Comparison of ENCODE assay signal across 11 cellular contexts in the genomic region with DNA sequence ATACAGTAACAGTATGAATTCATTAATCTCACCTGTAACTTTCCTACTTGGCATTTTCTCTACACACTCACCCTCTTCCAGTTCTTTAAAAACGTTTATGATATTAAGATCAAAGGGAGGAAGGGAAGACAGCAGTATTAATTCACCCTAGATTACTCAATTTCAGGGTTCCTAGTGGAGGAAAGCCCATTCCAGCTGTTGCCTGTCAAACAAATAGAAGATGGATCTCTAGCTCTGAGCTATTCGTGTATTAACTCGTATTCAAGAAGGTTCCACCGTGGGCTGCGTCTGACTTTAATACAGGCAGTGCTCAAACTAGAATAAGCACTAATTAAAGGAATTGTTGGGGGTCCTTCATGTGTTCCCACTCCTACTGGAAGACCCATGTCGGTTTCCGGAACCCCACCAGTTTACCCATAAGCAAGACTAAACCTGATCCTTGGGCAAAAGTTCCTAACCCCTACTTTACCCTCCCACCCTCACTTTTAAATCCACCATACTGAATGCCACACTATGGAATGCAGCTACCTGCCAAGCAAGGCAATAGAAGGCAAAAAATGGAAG. TPM values are rescaled to one million over a fixed set of nuclear protein-coding genes. Genes with fewer than 3 reads are reported as not detected.
DNase-seq lines count a peak whose midpoint lies in the region; ATAC-seq and TF ChIP-seq lines count a peak whose summit lies in the region.
"Had no signal": no experiment of that assay in that cellular context is flagged by ENCODE, and none has a peak within 500 bp of the region (broad histone marks: within the 10 kb centered on the region; RNA-seq: fewer than 3 reads in every experiment).

No MANE protein-coding gene starts in this region.

- TF ChIP-seq CTCF in Calu3 (IDR thresholded peaks at IDR 0.05; ENCODE audit: unreplicated experiment) (no peak), HEK293 (tag by site-specific recombination; IDR thresholded peaks at IDR 0.05) (no peak), WTC11 (IDR thresholded peaks at IDR 0.05) (no peak)

- peaks cover 10% of the 10 kb centered on the region for H3K4me1 ChIP-seq in HEK293 (ENCODE audit: control insufficient read depth, insufficient read depth, low read length)

- H3K9me3 Mint-ChIP-seq in Calu3 (ENCODE audit: low read depth, unreplicated experiment) (no peaks in the 10 kb centered on the region), WTC11 (no peaks in the 10 kb centered on the region)

- H3K27ac Mint-ChIP-seq in Calu3 (ENCODE audit: unreplicated experiment) (peak overlapping the region; percentile 25), WTC11 (peak overlapping the region; percentile 80; the same call in 1 of the 2 replicates)

- intact Hi-C loops in Calu3 (cut with micrococcal nuclease; ENCODE audit: unreplicated experiment): loop anchor here (5.0 kb wide), 1 partner anchor 464 kb away; no protein-coding TSS in a partner anchor

- peaks cover 24% of the 10 kb centered on the region for H3K4me1 Mint-ChIP-seq in Calu3 (ENCODE audit: low read depth, unreplicated experiment)
- H3K4me1 Mint-ChIP-seq in WTC11: peaks cover 23% of the 10 kb centered on the region

- no peaks in the 10 kb centered on the region for H3K9me3 ChIP-seq in HEK293 (ENCODE audit: control insufficient read depth, insufficient read depth, low read depth, low read length)

- POLR2A ChIA-PET in HEK293 (lab: Yijun Ruan, JAX) (interaction anchor here (0.7 to 2.8 kb wide), 4 partner anchors 37 to 277 kb away, joined by 3 to 15 read pairs (median 4); partner anchors contain the start of genes CACUL1 and GRK5), WTC11 (lab: Charles Lee) (no interaction called here)

- ATAC-seq in WTC11: no peak
- ATAC-seq in GM19328 (IDR thresholded peaks at IDR 0.05; ENCODE audit: unreplicated experiment): no peak

- DNase-seq in Calu3 (no peak), WTC11 (ENCODE audit: low spot score) (no peak), myocyte (ENCODE audit: low read depth) (peak; percentile 22), amygdala (lab: John Stamatoyannopoulos, UW) (no peak), GDM1 (lab: John Stamatoyannopoulos, UW) (no peak), NCI-H345 (lab: John Stamatoyannopoulos, UW) (no peak)
- DNase-seq: effector CD4-positive, alpha-beta T cell; islet precursor cell; SHP77 had no signal

- peak overlapping the region; percentile 46 for H3K4me3 ChIP-seq in HEK293 (ENCODE audit: low read depth, low read length)

- H3K36me3 Mint-ChIP-seq in Calu3 (ENCODE audit: insufficient read depth, unreplicated experiment) (peaks cover 54% of the 10 kb centered on the region), WTC11 (peaks cover 21% of the 10 kb centered on the region)

- peaks cover 27 to 38% of the 10 kb centered on the region in 2 experiments for H3K36me3 ChIP-seq in HEK293 (ENCODE audit: control insufficient read depth in 2 of 2, insufficient read depth in 1 of 2, low read length in 2 of 2)

- CTCF ChIA-PET in Calu3 (lab: Charles Lee) (no interaction called here), HEK293 (lab: Yijun Ruan, JAX) (interaction anchor here (0.6 to 1.7 kb wide), 4 partner anchors 60 to 464 kb away, joined by 3 to 5 read pairs (median 3); no protein-coding TSS in a partner anchor), WTC11 (lab: Charles Lee) (interaction anchor here (0.6 to 1.3 kb wide), 3 partner anchors 10 to 111 kb away, joined by 3 to 5 read pairs (median 3); no protein-coding TSS in a partner anchor)

- no TSS peak for BruUV-seq in Calu3 (replicated peaks; lab: Mats Ljungman, UMichigan)

- H3K4me3 Mint-ChIP-seq in Calu3 (ENCODE audit: low read depth, unreplicated experiment) (peak overlapping the region; percentile 52), WTC11 (peak overlapping the region; percentile 68)

- H3K27me3 Mint-ChIP-seq in Calu3 (ENCODE audit: unreplicated experiment) (no peaks in the 10 kb centered on the region), WTC11 (ENCODE audit: low read depth) (peaks cover 6% of the 10 kb centered on the region)

- no peak overlapping the region for H3K27ac ChIP-seq in HEK293 (ENCODE audit: extremely low read depth, low read depth, low read length)

TF ChIP-seq in HEK293, 187 proteins besides CTCF, POLR2A, EP300 and RAD21:
- TF ChIP-seq SCRT2 (tag by site-specific recombination; IDR thresholded peaks at IDR 0.05) (peak; percentile 13; the same call in 1 of the 2 replicates), ZNF510 (tag by site-specific recombination; IDR thresholded peaks at IDR 0.05; ENCODE audit: insufficient replicate concordance) (no peak), PRDM1 (tag by site-specific recombination; IDR thresholded peaks at IDR 0.05) (peak; percentile 13; the same call in 1 of the 2 replicates)
- TF ChIP-seq, protein P1, sequence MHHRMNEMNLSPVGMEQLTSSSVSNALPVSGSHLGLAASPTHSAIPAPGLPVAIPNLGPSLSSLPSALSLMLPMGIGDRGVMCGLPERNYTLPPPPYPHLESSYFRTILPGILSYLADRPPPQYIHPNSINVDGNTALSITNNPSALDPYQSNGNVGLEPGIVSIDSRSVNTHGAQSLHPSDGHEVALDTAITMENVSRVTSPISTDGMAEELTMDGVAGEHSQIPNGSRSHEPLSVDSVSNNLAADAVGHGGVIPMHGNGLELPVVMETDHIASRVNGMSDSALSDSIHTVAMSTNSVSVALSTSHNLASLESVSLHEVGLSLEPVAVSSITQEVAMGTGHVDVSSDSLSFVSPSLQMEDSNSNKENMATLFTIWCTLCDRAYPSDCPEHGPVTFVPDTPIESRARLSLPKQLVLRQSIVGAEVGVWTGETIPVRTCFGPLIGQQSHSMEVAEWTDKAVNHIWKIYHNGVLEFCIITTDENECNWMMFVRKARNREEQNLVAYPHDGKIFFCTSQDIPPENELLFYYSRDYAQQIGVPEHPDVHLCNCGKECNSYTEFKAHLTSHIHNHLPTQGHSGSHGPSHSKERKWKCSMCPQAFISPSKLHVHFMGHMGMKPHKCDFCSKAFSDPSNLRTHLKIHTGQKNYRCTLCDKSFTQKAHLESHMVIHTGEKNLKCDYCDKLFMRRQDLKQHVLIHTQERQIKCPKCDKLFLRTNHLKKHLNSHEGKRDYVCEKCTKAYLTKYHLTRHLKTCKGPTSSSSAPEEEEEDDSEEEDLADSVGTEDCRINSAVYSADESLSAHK (tag by site-specific recombination; IDR thresholded peaks at IDR 0.05): peak; percentile 68

TF ChIP-seq in WTC11, 78 proteins besides CTCF, POLR2A, EP300 and RAD21:
- no peak for TF ChIP-seq FOXP1 (CRISPR knock-in tag; IDR thresholded peaks at IDR 0.05; ENCODE audit: borderline replicate concordance)
- TF ChIP-seq EMX1 (CRISPR knock-in tag; IDR thresholded peaks at IDR 0.05): 0 out of 2 replicates have a peak, but pooled peaks have one; percentile 20

RNA-seq across cellular contexts. Expression of gene NANOS1, which starts 2.1 kb away (rescaled TPM):
- total RNA-seq in Calu3 (2022) (4.6 and 6.8 TPM in 2 replicates), WTC11 (2021) (2.9 to 4.3 TPM (median 2.9 TPM) in 3 replicates), myocyte (3.2 and 5.1 TPM in 2 replicates)
- polyA plus RNA-seq in myocyte (2012): 2.1 TPM

RNA-seq across cellular contexts. Expression of gene EIF3A, which starts 49.0 kb away (rescaled TPM):
- total RNA-seq in Calu3 (2022) (95.3 and 104 TPM in 2 replicates), WTC11 (2021) (177 to 213 TPM (median 178 TPM) in 3 replicates), myocyte (147 and 169 TPM in 2 replicates)
- polyA plus RNA-seq in myocyte (2012): 76.5 TPM
